ENCODE assay signal across 8 cellular contexts in the genomic region with DNA sequence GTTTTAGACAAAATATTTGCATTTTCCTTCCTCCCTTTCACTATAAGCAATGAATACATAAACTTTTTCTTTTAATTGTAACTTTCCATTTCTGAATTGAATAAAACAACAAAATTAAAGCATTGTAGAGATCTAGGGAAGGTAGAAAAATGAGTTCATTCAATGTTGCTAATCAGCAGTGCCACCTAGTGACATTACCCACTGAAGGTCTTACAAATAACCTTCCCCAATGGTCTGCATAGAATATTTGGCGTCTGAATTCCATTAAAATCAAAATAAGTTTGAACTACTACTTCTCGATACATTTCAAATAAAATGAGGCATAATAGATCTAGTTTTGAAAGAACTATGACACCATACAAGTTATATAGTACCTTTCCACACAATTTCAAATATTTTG. TPM values are rescaled to one million over a fixed set of nuclear protein-coding genes. Genes with fewer than 3 reads are reported as not detected.
DNase-seq lines count a peak whose midpoint lies in the region; ATAC-seq and TF ChIP-seq lines count a peak whose summit lies in the region.
"Had no signal": no experiment of that assay in that cellular context is flagged by ENCODE, and none has a peak within 500 bp of the region (broad histone marks: within the 10 kb centered on the region; RNA-seq: fewer than 3 reads in every experiment).

No MANE protein-coding gene starts in this region.

- intact Hi-C loops in mammary epithelial cell (cut with micrococcal nuclease): no loop called here
- intact Hi-C loops in activated CD4-positive, alpha-beta T cell treated with anti-CD3 and anti-CD28 coated beads, Interleukin-2, amount 10 ng/mL, durations not matched to agents 24 days and 14 days (cut with micrococcal nuclease): no loop called here

- no peak for TF ChIP-seq EP300 in neural cell (conservative IDR thresholded peaks at IDR 0.05; ENCODE audit: poor library complexity, severe bottlenecking)

- POLR2A ChIA-PET in GM10248 (lab: Yijun Ruan, JAX): interaction anchor here (0.6 kb wide), 1 partner anchor 1002 kb away, joined by 3 read pairs; no protein-coding TSS in a partner anchor

- in situ Hi-C loops in mammary epithelial cell (cut with MboI; ENCODE audit: low sequenced_read_pairs in 2 of 2): loop anchor here (25.0 kb wide), 1 partner anchor 763 kb away; no protein-coding TSS in a partner anchor

- H3K27ac Mint-ChIP-seq in activated CD4-positive, alpha-beta T cell treated with anti-CD3 and anti-CD28 coated beads, Interleukin-2, amount 10 ng/mL, durations not matched to agents 24 days and 14 days: no peak overlapping the region

- TF ChIP-seq RAD21 in neural cell (conservative IDR thresholded peaks at IDR 0.05): peak; percentile 93

- H3K9ac ChIP-seq in mammary epithelial cell (ENCODE audit: insufficient read depth, low read length) (no peak overlapping the region), neural cell (ENCODE audit: low read length) (no peak overlapping the region)

- no peaks in the 10 kb centered on the region for H3K9me3 ChIP-seq in mammary epithelial cell (replicated peaks; ENCODE audit: insufficient read depth, low read length)
- no peaks in the 10 kb centered on the region for H3K9me3 ChIP-seq in neural cell (ENCODE audit: low read length)

- H3F3A ChIP-seq in neural cell (ENCODE audit: insufficient read depth, low read length, poor library complexity, severe bottlenecking): no peaks in the 10 kb centered on the region

- H3K27ac ChIP-seq in mammary epithelial cell (ENCODE audit: insufficient read depth, low read depth, low read length) (no peak overlapping the region), neural cell (ENCODE audit: low read length) (no peak overlapping the region)

- no peaks in the 10 kb centered on the region for H3K9me2 ChIP-seq in neural cell (ENCODE audit: insufficient read depth, low read length)

- dilution Hi-C loops in mammary epithelial cell (cut with HindIII; ENCODE audit: low sequenced_read_pairs): no loop called here

- H3K4me2 ChIP-seq in mammary epithelial cell (ENCODE audit: insufficient read depth, low read depth, low read length) (no peak overlapping the region), neural cell (ENCODE audit: low read length) (no peak overlapping the region)

- H4K20me1 ChIP-seq in mammary epithelial cell (ENCODE audit: insufficient read depth, low read length): no peaks in the 10 kb centered on the region
- H4K20me1 ChIP-seq in neural cell (ENCODE audit: insufficient read depth): no peaks in the 10 kb centered on the region

- H3K4me1 ChIP-seq in mammary epithelial cell (ENCODE audit: insufficient read depth, low read length): no peaks in the 10 kb centered on the region

- H3K4me1 Mint-ChIP-seq in activated CD4-positive, alpha-beta T cell treated with anti-CD3 and anti-CD28 coated beads, Interleukin-2, amount 10 ng/mL, durations not matched to agents 24 days and 14 days: peaks cover 12% of the 10 kb centered on the region

- H3K27me3 Mint-ChIP-seq in activated CD4-positive, alpha-beta T cell treated with anti-CD3 and anti-CD28 coated beads, Interleukin-2, amount 10 ng/mL, durations not matched to agents 24 days and 14 days: no peaks in the 10 kb centered on the region

- TF ChIP-seq CTCF in GM10248 (IDR thresholded peaks at IDR 0.05; ENCODE audit: control extremely low read depth, extremely low read depth, low read depth, missing control alignments) (peak; percentile 34), NB4 (IDR thresholded peaks at IDR 0.05; ENCODE audit: low read depth, low read length) (peak; percentile 42), mammary epithelial cell (conservative IDR thresholded peaks at IDR 0.05 in 1 of 2, IDR thresholded peaks at IDR 0.05 in 1 of 2; ENCODE audit: extremely low read depth in 1 of 2, insufficient read depth in 1 of 2, low read depth in 1 of 2, low read length in 2 of 2) (peak; percentile 41 to 56), neural cell (IDR thresholded peaks at IDR 0.05; ENCODE audit: poor library complexity, severe bottlenecking) (peak; percentile 87)

- 89% methylated on average over 2 of the region's 2 CpGs for WGBS in mammary epithelial cell (ENCODE audit: low coverage, missing lambda C conversion rate)

- H3K36me3 ChIP-seq in mammary epithelial cell (ENCODE audit: insufficient read depth, low read length): peaks cover 50% of the 10 kb centered on the region
- H3K36me3 ChIP-seq in neural cell (ENCODE audit: insufficient read depth, low read length): peaks cover 10% of the 10 kb centered on the region

- H2AFZ ChIP-seq in mammary epithelial cell (ENCODE audit: low read depth, low read length) (no peak overlapping the region), neural cell (ENCODE audit: low read depth, low read length) (no peak overlapping the region)

- H3K4me3 Mint-ChIP-seq in activated CD4-positive, alpha-beta T cell treated with anti-CD3 and anti-CD28 coated beads, Interleukin-2, amount 10 ng/mL, durations not matched to agents 24 days and 14 days: no peak overlapping the region

- CTCF ChIA-PET in GM10248 (lab: Yijun Ruan, JAX) (interaction anchor here (1.3 to 3.1 kb wide), 3 partner anchors 9 to 14 kb away, joined by 3 to 14 read pairs (median 11); no protein-coding TSS in a partner anchor), mammary epithelial cell (lab: Charles Lee; ENCODE audit: low non-redundant PET) (no interaction called here)

- H3K27me3 ChIP-seq in mammary epithelial cell (ENCODE audit: insufficient read depth, low read length) (no peaks in the 10 kb centered on the region), neural cell (ENCODE audit: insufficient read depth, low read depth, low read length) (no peaks in the 10 kb centered on the region)

- no peaks in the 10 kb centered on the region for H3K79me2 ChIP-seq in mammary epithelial cell (ENCODE audit: insufficient read depth, low read length)
- H3K79me2 ChIP-seq in neural cell (replicated peaks; ENCODE audit: insufficient read depth, low read length): no peaks in the 10 kb centered on the region

- peaks cover 54% of the 10 kb centered on the region for H3K36me3 Mint-ChIP-seq in activated CD4-positive, alpha-beta T cell treated with anti-CD3 and anti-CD28 coated beads, Interleukin-2, amount 10 ng/mL, durations not matched to agents 24 days and 14 days (ENCODE audit: low read depth)

- DNase-seq in GM10248 (ENCODE audit: extremely low spot score): no peak
- DNase-seq in NB4 (ENCODE audit: low read depth): peak; percentile 40
- peak; percentile 19 for DNase-seq in mammary epithelial cell
- no peak for DNase-seq in UCSD-AML1 (lab: John Stamatoyannopoulos, UW; ENCODE audit: unreplicated experiment)
- no peak for DNase-seq in activated CD4-positive, alpha-beta T cell treated with anti-CD3 and anti-CD28 coated beads, Interleukin-2, amount 10 ng/mL, durations not matched to agents 24 days and 14 days
- DNase-seq: stimulated activated naive CD4-positive, alpha-beta T cell treated with Interleukin-2 at 50 U/mL for 16 hours had no signal

- no peak overlapping the region for H3K4me3 ChIP-seq in NB4 (ENCODE audit: low read depth, low read length)
- no peak overlapping the region for H3K4me3 ChIP-seq in mammary epithelial cell (replicated peaks in 1 of 3; ENCODE audit: insufficient read depth in 1 of 3, low read depth in 2 of 3, low read length in 3 of 3)
- H3K4me3 ChIP-seq in neural cell (ENCODE audit: low read length): no peak overlapping the region

- no peak for ATAC-seq in HG03139 (IDR thresholded peaks at IDR 0.05; ENCODE audit: unreplicated experiment)

- TF ChIP-seq POLR2A in NB4 (IDR thresholded peaks at IDR 0.05; ENCODE audit: extremely low read depth, insufficient read length): no peak

- no peaks in the 10 kb centered on the region for H3K9me3 Mint-ChIP-seq in activated CD4-positive, alpha-beta T cell treated with anti-CD3 and anti-CD28 coated beads, Interleukin-2, amount 10 ng/mL, durations not matched to agents 24 days and 14 days

- BruUV-seq in mammary epithelial cell (replicated peaks; lab: Mats Ljungman, UMichigan): no TSS peak

TF ChIP-seq in neural cell, 6 proteins besides CTCF, POLR2A, EP300 and RAD21:
- TF ChIP-seq TAF1 (IDR thresholded peaks at IDR 0.05; ENCODE audit: low read depth) (no peak), MXI1 (conservative IDR thresholded peaks at IDR 0.05; ENCODE audit: poor library complexity, severe bottlenecking) (no peak), SMC3 (conservative IDR thresholded peaks at IDR 0.05; ENCODE audit: poor library complexity) (peak; percentile 96)

RNA-seq across cellular contexts. Expression of a gene that starts 19.6 kb away (rescaled TPM):
- total RNA-seq in mammary epithelial cell: 10 to 100 TPM; 89.9 to 95.8 TPM
- 98.6 TPM for polyA plus RNA-seq in mammary epithelial cell
- 35.5 TPM for polyA minus RNA-seq in mammary epithelial cell
- polyA plus RNA-seq in neural cell: 99.4 and 114 TPM in 2 replicates
- 77.4 and 84.9 TPM in 2 replicates for polyA minus RNA-seq in neural cell
- 98.6 and 103 TPM in 2 replicates for total RNA-seq in activated CD4-positive, alpha-beta T cell treated with anti-CD3 and anti-CD28 coated beads, Interleukin-2, amount 10 ng/mL, durations not matched to agents 24 days and 14 days

RNA-seq across cellular contexts. Expression of a gene that starts 32.3 kb away (rescaled TPM):
- total RNA-seq in mammary epithelial cell: 10 to 100 TPM in 1 of 2 donors, 1 to 10 TPM in 1; 3.6 to 15.3 TPM
- 3.1 TPM for polyA plus RNA-seq in mammary epithelial cell
- polyA minus RNA-seq in mammary epithelial cell: not detected
- polyA plus RNA-seq in neural cell: 0.72 TPM in 1 of 2 replicates, not detected in the other
- polyA minus RNA-seq in neural cell: not detected in 2 replicates
- 0.09 TPM in 1 of 2 replicates, not detected in the other for total RNA-seq in activated CD4-positive, alpha-beta T cell treated with anti-CD3 and anti-CD28 coated beads, Interleukin-2, amount 10 ng/mL, durations not matched to agents 24 days and 14 days

Comparison
In these comparisons a context has a peak if more than half of its experiments do, and no peak if none do; other contexts are left out.
1. DNase-seq: peak in NB4 (single experiment) and mammary epithelial cell (single experiment); none in GM10248 (single experiment), UCSD-AML1 (single experiment) and activated CD4-positive, alpha-beta T cell treated with anti-CD3 and anti-CD28 coated beads, Interleukin-2, amount 10 ng/mL, durations not matched to agents 24 days and 14 days (single experiment).
2. CTCF ChIP-seq: peak in every context shown above with its lines; median percentile 87 in neural cell; 48 in mammary epithelial cell; 42 in NB4; 34 in GM10248.